In the genomic region with DNA sequence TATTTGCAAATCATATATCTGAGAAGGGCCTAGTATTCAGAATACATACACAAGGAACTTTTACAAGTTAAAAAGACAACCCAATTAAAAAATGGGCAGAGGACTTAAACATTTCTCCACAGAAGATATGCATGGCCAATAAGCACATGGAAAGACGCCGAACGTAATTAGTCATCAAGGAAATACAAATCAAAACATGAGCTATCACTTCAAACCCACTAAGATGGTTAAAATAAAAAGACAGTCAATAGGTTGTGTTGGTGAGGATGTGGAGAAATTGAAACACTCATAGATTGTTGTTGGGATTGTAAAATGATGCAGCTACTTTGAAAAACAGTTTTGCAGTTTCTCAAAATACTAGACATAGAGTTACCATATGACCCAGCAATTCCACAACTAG, we compare ENCODE assay signal across 2 cellular contexts.
TF ChIP-seq lines count a peak whose summit lies in the region.

No MANE protein-coding gene starts in this region.

TF ChIP-seq in A549, 52 proteins besides CTCF, POLR2A, EP300 and RAD21 (continued from another document):
- TF ChIP-seq, protein P1, sequence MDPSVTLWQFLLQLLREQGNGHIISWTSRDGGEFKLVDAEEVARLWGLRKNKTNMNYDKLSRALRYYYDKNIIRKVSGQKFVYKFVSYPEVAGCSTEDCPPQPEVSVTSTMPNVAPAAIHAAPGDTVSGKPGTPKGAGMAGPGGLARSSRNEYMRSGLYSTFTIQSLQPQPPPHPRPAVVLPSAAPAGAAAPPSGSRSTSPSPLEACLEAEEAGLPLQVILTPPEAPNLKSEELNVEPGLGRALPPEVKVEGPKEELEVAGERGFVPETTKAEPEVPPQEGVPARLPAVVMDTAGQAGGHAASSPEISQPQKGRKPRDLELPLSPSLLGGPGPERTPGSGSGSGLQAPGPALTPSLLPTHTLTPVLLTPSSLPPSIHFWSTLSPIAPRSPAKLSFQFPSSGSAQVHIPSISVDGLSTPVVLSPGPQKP (IDR thresholded peaks at IDR 0.05; ENCODE audit: low read depth, low read length) = no peak
- TF ChIP-seq ZSCAN20 (CRISPR knock-in tag; IDR thresholded peaks at IDR 0.05) (no peak), KDM5A (IDR thresholded peaks at IDR 0.05) (no peak), RNF2 (IDR thresholded peaks at IDR 0.05; ENCODE audit: borderline replicate concordance, low read depth) (no peak), RFX5 (IDR thresholded peaks at IDR 0.05) (no peak), NPAS2 (CRISPR knock-in tag; IDR thresholded peaks at IDR 0.05; ENCODE audit: borderline replicate concordance) (no peak), CHD2 (IDR thresholded peaks at IDR 0.05; ENCODE audit: low read length, partially characterized antibody) (no peak), CBX8 (IDR thresholded peaks at IDR 0.05) (no peak), NR3C1 (IDR thresholded peaks at IDR 0.05) (no peak), HOXB5 (CRISPR knock-in tag; IDR thresholded peaks at IDR 0.05) (no peak)
- TF ChIP-seq, protein P2, sequence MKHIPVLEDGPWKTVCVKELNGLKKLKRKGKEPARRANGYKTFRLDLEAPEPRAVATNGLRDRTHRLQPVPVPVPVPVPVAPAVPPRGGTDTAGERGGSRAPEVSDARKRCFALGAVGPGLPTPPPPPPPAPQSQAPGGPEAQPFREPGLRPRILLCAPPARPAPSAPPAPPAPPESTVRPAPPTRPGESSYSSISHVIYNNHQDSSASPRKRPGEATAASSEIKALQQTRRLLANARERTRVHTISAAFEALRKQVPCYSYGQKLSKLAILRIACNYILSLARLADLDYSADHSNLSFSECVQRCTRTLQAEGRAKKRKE (CRISPR knock-in tag; IDR thresholded peaks at IDR 0.05; ENCODE audit: low read depth) = no peak
- TF ChIP-seq, protein P3, sequence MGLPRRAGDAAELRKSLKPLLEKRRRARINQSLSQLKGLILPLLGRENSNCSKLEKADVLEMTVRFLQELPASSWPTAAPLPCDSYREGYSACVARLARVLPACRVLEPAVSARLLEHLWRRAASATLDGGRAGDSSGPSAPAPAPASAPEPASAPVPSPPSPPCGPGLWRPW (IDR thresholded peaks at IDR 0.05) = no peak
- TF ChIP-seq, protein P4, sequence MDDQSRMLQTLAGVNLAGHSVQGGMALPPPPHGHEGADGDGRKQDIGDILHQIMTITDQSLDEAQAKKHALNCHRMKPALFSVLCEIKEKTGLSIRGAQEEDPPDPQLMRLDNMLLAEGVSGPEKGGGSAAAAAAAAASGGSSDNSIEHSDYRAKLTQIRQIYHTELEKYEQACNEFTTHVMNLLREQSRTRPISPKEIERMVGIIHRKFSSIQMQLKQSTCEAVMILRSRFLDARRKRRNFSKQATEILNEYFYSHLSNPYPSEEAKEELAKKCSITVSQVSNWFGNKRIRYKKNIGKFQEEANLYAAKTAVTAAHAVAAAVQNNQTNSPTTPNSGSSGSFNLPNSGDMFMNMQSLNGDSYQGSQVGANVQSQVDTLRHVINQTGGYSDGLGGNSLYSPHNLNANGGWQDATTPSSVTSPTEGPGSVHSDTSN (IDR thresholded peaks at IDR 0.05) = no peak

TF ChIP-seq in HepG2, 621 proteins besides CTCF, POLR2A, EP300 and RAD21 (continued from another document):
- TF ChIP-seq, protein P5, sequence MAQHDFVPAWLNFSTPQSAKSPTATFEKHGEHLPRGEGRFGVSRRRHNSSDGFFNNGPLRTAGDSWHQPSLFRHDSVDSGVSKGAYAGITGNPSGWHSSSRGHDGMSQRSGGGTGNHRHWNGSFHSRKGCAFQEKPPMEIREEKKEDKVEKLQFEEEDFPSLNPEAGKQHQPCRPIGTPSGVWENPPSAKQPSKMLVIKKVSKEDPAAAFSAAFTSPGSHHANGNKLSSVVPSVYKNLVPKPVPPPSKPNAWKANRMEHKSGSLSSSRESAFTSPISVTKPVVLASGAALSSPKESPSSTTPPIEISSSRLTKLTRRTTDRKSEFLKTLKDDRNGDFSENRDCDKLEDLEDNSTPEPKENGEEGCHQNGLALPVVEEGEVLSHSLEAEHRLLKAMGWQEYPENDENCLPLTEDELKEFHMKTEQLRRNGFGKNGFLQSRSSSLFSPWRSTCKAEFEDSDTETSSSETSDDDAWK (CRISPR knock-in tag; IDR thresholded peaks at IDR 0.05) = no peak
- TF ChIP-seq ZNF382 (CRISPR knock-in tag; IDR thresholded peaks at IDR 0.05; ENCODE audit: borderline replicate concordance) (no peak), NFE2L2 (IDR thresholded peaks at IDR 0.05; ENCODE audit: low read length) (no peak), GABPA (IDR thresholded peaks at IDR 0.05; ENCODE audit: low read depth, low read length) (no peak), GABPA (CRISPR knock-in tag; IDR thresholded peaks at IDR 0.05; ENCODE audit: low read depth) (no peak), ZFP36L2 (CRISPR knock-in tag; IDR thresholded peaks at IDR 0.05) (no peak), ZFP36 (IDR thresholded peaks at IDR 0.05; ENCODE audit: borderline replicate concordance, low read depth, low read length, partially characterized antibody) (no peak), IKZF4 (CRISPR knock-in tag; IDR thresholded peaks at IDR 0.05; ENCODE audit: borderline replicate concordance, low read depth, not compliant biosample characterization) (no peak), KLF11 (CRISPR knock-in tag; IDR thresholded peaks at IDR 0.05) (no peak), KAT2B (IDR thresholded peaks at IDR 0.05; ENCODE audit: borderline replicate concordance, low read depth, low read length) (no peak)
